In genomic region chr1:151518936-151519335, GRCh38 we compare ENCODE assay signal across 1 cellular context.
TF ChIP-seq lines count a peak whose summit lies in the region.

No MANE protein-coding gene starts in this region.

TF ChIP-seq in GM23338, 12 proteins besides CTCF, POLR2A, EP300 and RAD21 (continued from another document):
- TF ChIP-seq REST (IDR thresholded peaks at IDR 0.05; ENCODE audit: unreplicated experiment) = no peak
- no peak for TF ChIP-seq NANOG (IDR thresholded peaks at IDR 0.05; ENCODE audit: borderline replicate concordance)
